17 cellular contexts compared by ENCODE assay signal in the genomic region with DNA sequence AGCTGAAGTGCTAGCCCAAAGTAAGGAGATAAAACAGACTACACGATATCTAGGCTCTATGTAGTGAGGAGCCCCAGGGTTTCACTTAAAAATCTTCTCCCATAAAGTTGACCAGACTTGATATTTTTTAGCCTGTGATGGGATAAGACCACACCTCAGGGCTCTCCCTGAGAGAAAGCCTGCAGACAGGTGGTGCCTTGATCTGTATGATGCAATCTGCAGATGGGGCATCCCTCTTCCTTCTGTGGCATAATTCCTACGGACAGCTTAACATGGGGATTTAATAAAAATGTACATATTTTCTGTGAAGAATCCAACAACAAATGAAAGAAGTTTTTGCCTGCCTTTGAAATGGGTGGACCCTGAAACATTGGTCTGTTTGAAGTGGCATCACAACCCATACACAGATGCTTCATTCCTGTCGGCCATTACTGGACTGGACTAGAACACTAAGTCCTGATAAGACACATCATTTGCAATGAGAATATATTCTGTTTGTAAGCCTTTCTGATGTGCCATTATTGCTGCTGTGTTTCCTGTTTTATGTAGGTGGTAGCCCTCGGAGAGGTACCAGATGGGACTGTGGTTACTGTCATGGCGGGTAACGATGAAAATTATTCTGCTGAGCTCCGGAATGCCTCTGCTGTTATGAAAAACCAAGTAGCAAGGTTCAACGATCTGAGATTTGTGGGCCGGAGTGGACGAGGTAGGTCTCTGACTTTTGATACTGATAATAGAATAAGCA. TPM values are rescaled to one million over a fixed set of nuclear protein-coding genes. Genes with fewer than 3 reads are reported as not detected.
DNase-seq lines count a peak whose midpoint lies in the region; ATAC-seq, FAIRE-seq and TF ChIP-seq lines count a peak whose summit lies in the region.
"Had no signal": no experiment of that assay in that cellular context is flagged by ENCODE, and none has a peak within 500 bp of the region (broad histone marks: within the 10 kb centered on the region; RNA-seq: fewer than 3 reads in every experiment).

No MANE protein-coding gene starts in this region.

- H3K4me2 ChIP-seq in GM12878 (ENCODE audit: control insufficient read depth, insufficient read depth) (no peak overlapping the region), smooth muscle cell (no peak overlapping the region)

- POLR2A ChIA-PET in GM12878 (lab: Charles Lee), result no interaction called here

- TF ChIP-seq EP300 in GM12878 (IDR thresholded peaks at IDR 0.05; ENCODE audit: borderline replicate concordance in 1 of 2, control insufficient read depth in 1 of 2, low read depth in 2 of 2, low read length in 2 of 2), result no peak

- H3K9me3 Mint-ChIP-seq in activated T-cell treated with anti-CD3 and anti-CD28 coated beads, Interleukin-2, amount 50 U/mL, for 4 hours, result no peaks in the 10 kb centered on the region

- no peak for DNase-seq in activated T-cell treated with anti-CD3 and anti-CD28 coated beads, Interleukin-2, amount 50 U/mL, for 4 hours
- DNase-seq in activated T-cell treated with anti-CD3 and anti-CD28 coated beads, Interleukin-2, amount 50 U/mL, for 48 hours, result no peak
- DNase-seq in RWPE2 (ENCODE audit: low spot score), result no peak
- no peak for DNase-seq in GM12878 (ENCODE audit: low read depth, low spot score)
- no peak for DNase-seq in smooth muscle cell (lab: John Stamatoyannopoulos, UW; ENCODE audit: unreplicated experiment)
- DNase-seq in KG1 (lab: John Stamatoyannopoulos, UW), result no peak
- no peak for DNase-seq in NCI-H1930 (lab: John Stamatoyannopoulos, UW)
- DNase-seq in NCI-H1436 treated with DMSO at 0.1 percent for 48 hours (lab: John Stamatoyannopoulos, UW), result no peak
- DNase-seq: body of pancreas, Caco-2, left ventricle myocardium superior, NCI-H1694 treated with DMSO at 0.1 percent for 48 hours, NCI-H446, ovary had no signal

- SMC1A ChIA-PET in GM12878 (lab: Charles Lee; ENCODE audit: uncharacterized antibody, unreplicated experiment), result interaction anchor here (1.3 kb wide), 1 partner anchor 283 kb away, joined by 4 read pairs; no protein-coding TSS in a partner anchor

- no peaks in the 10 kb centered on the region for H3K27me3 ChIP-seq in RWPE2 (ENCODE audit: insufficient read depth, poor library complexity, severe bottlenecking)
- H3K27me3 ChIP-seq in GM12878 (replicated peaks in 1 of 2; ENCODE audit: control insufficient read depth in 2 of 2, insufficient read depth in 2 of 2, low read length in 1 of 2), result peaks cover 0 to 5% of the 10 kb centered on the region in 2 experiments; a peak in 2 of 4 replicates
- H3K27me3 ChIP-seq in smooth muscle cell (ENCODE audit: low read depth), result no peaks in the 10 kb centered on the region
- H3K27me3 ChIP-seq: body of pancreas, ovary, vagina had no signal

- TF ChIP-seq CTCF in RWPE2 (IDR thresholded peaks at IDR 0.05; ENCODE audit: poor library complexity, severe bottlenecking), result no peak
- TF ChIP-seq CTCF in GM12878 (IDR thresholded peaks at IDR 0.05 in 2 of 3, conservative IDR thresholded peaks at IDR 0.05 in 1 of 3; ENCODE audit: control insufficient read depth in 2 of 3, extremely low read depth in 1 of 3, insufficient read depth in 1 of 3, low read depth in 3 of 3, low read length in 3 of 3), result no peak
- TF ChIP-seq CTCF in smooth muscle cell (IDR thresholded peaks at IDR 0.05; ENCODE audit: borderline replicate concordance, insufficient read depth, poor library complexity, severe bottlenecking), result no peak

- H3K27ac ChIP-seq in RWPE2 (ENCODE audit: poor library complexity, severe bottlenecking), result peak overlapping the region; percentile 88
- no peak overlapping the region for H3K27ac ChIP-seq in GM12878 (ENCODE audit: control insufficient read depth, insufficient read depth)
- peak overlapping the region; percentile 2 for H3K27ac ChIP-seq in smooth muscle cell (ENCODE audit: low read depth)
- H3K27ac ChIP-seq: body of pancreas, coronary artery, ovary, vagina had no signal

- TF ChIP-seq RAD21 in GM12878 (IDR thresholded peaks at IDR 0.05; ENCODE audit: insufficient read depth, low read depth, low read length), result no peak

- H3K4me3 Mint-ChIP-seq in activated T-cell treated with anti-CD3 and anti-CD28 coated beads, Interleukin-2, amount 50 U/mL, for 4 hours, result peak overlapping the region; percentile 63

- intact Hi-C loops in GM12878 (cut with micrococcal nuclease; ENCODE audit: unreplicated experiment), result no loop called here

- H3K4me3 ChIP-seq in RWPE2 (ENCODE audit: severe bottlenecking) (no peak overlapping the region), GM12878 (no peak overlapping the region), smooth muscle cell (no peak overlapping the region)
- H3K4me3 ChIP-seq: body of pancreas, coronary artery, ovary, vagina had no signal

- peaks cover 25% of the 10 kb centered on the region for H3K36me3 ChIP-seq in RWPE2 (ENCODE audit: low read depth)
- H3K36me3 ChIP-seq in GM12878 (ENCODE audit: control insufficient read depth in 2 of 2, insufficient read depth in 2 of 2, low read length in 1 of 2), result no peaks in the 10 kb centered on the region
- no peaks in the 10 kb centered on the region for H3K36me3 ChIP-seq in smooth muscle cell (ENCODE audit: low read depth)
- H3K36me3 ChIP-seq: ovary, vagina had no signal

- H2AFZ ChIP-seq in GM12878 (ENCODE audit: control insufficient read depth, low read depth, low read length) (no peak overlapping the region), smooth muscle cell (ENCODE audit: low read depth) (no peak overlapping the region)

- no peaks in the 10 kb centered on the region for H3K9me3 ChIP-seq in RWPE2 (ENCODE audit: severe bottlenecking)
- H3K9me3 ChIP-seq in GM12878 (replicated peaks; ENCODE audit: control insufficient read depth, insufficient read depth, low read length), result no peaks in the 10 kb centered on the region
- H3K9me3 ChIP-seq in smooth muscle cell (replicated peaks; ENCODE audit: low read depth), result no peaks in the 10 kb centered on the region
- H3K9me3 ChIP-seq: body of pancreas, Caco-2, ovary, vagina had no signal

- H3K4me1 ChIP-seq in RWPE2 (ENCODE audit: insufficient read depth, poor library complexity, severe bottlenecking) (peaks cover 33% of the 10 kb centered on the region), GM12878 (ENCODE audit: control insufficient read depth, insufficient read depth, low read length) (no peaks in the 10 kb centered on the region), smooth muscle cell (ENCODE audit: low read depth) (peaks cover 12% of the 10 kb centered on the region)
- H3K4me1 ChIP-seq: body of pancreas, Caco-2 had no signal

- ATAC-seq in activated T-cell treated with anti-CD3 and anti-CD28 coated beads, Interleukin-2, amount 50 U/mL, for 4 hours, result no peak
- ATAC-seq in RWPE2 (ENCODE audit: low read depth) (no peak), GM12878 (no peak)
- ATAC-seq: body of pancreas, left ventricle myocardium superior had no signal

- no TSS peak for BruUV-seq in GM12878 (replicated peaks; lab: Mats Ljungman, UMichigan)

- RAD21 ChIA-PET in GM12878 (lab: Charles Lee; ENCODE audit: unreplicated experiment), result no interaction called here

- H3K79me2 ChIP-seq in GM12878 (ENCODE audit: control insufficient read depth, insufficient read depth, low read length) (no peaks in the 10 kb centered on the region), smooth muscle cell (ENCODE audit: low read depth) (peaks cover 58% of the 10 kb centered on the region)

- H3K27me3 Mint-ChIP-seq in activated T-cell treated with anti-CD3 and anti-CD28 coated beads, Interleukin-2, amount 50 U/mL, for 4 hours (ENCODE audit: low read depth), result no peaks in the 10 kb centered on the region

- FAIRE-seq in GM12878 (lab: Jason Lieb, UNC), result no peak
- FAIRE-seq: TTC549 had no signal

- no peaks in the 10 kb centered on the region for H4K20me1 ChIP-seq in GM12878 (ENCODE audit: control insufficient read depth, insufficient read depth)
- no peaks in the 10 kb centered on the region for H4K20me1 ChIP-seq in smooth muscle cell (ENCODE audit: low read depth)

- no peak for TF ChIP-seq POLR2A in GM12878 (IDR thresholded peaks at IDR 0.05; ENCODE audit: low read depth, low read length)

- 29% methylated on average over 10 of the region's 10 CpGs for WGBS in GM12878 (ENCODE audit: insufficient coverage, insufficient replicate concordance, low lambda C conversion rate, missing lambda C conversion rate)
- 85% methylated on average over 10 of the region's 10 CpGs for WGBS in smooth muscle cell (ENCODE audit: low lambda C conversion rate)

- H3K9ac ChIP-seq in GM12878 (ENCODE audit: control insufficient read depth, insufficient read depth, low read length) (no peak overlapping the region), smooth muscle cell (ENCODE audit: low read depth) (no peak overlapping the region)

- H3K36me3 Mint-ChIP-seq in activated T-cell treated with anti-CD3 and anti-CD28 coated beads, Interleukin-2, amount 50 U/mL, for 4 hours (ENCODE audit: insufficient read depth), result peaks cover 16% of the 10 kb centered on the region

- CTCF ChIA-PET in GM12878 (lab: Yijun Ruan, JAX), result no interaction called here

- peaks cover 68% of the 10 kb centered on the region for H3K4me1 Mint-ChIP-seq in activated T-cell treated with anti-CD3 and anti-CD28 coated beads, Interleukin-2, amount 50 U/mL, for 4 hours (ENCODE audit: low read depth)

- in situ Hi-C loops in GM12878 (cut with MboI), result no loop called here

- peaks cover 12% of the 10 kb centered on the region for H3F3A ChIP-seq in smooth muscle cell (ENCODE audit: low read depth)

TF ChIP-seq in GM12878, 131 proteins besides CTCF, POLR2A, EP300 and RAD21 (continues in another document):
- TF ChIP-seq ZNF24 (IDR thresholded peaks at IDR 0.05), result no peak

RNA-seq across cellular contexts. Expression of a gene that starts 53.8 kb away (rescaled TPM):
- total RNA-seq in activated T-cell treated with anti-CD3 and anti-CD28 coated beads, Interleukin-2, amount 50 U/mL, for 4 hours, result 10 to 100 TPM; 14.1 to 15.7 (median 15.7) TPM
- total RNA-seq in GM12878 (2013; cell fraction: nucleolus; rRNA removed), result 8.7 and 9.3 TPM in 2 replicates
- total RNA-seq in GM12878 (2014; rRNA removed) (0.51 and 0.87 TPM in 2 replicates), GM12878 (2014; rRNA removed; fragmentation: Illumina TruSeq; extraction: Trizol) (1.0 and 2.6 TPM in 2 replicates), GM12878 (2021) (2.1 TPM in 2 replicates), smooth muscle cell (16.8 and 22.9 TPM in 2 replicates)
- 2.1 TPM for polyA plus RNA-seq in GM12878 (2011; ENCODE audit: low read depth)
- polyA plus RNA-seq in GM12878 (2011; rRNA removed) (2.9 and 3.7 TPM in 2 replicates), GM12878 (2014; fragmentation: Illumina TruSeq; extraction: Trizol) (1.6 and 3.6 TPM in 2 replicates), GM12878 (2014; fragmentation: Nextera tagmentation; extraction: Ambion mirVana) (1 to 10 TPM; 2.8 TPM), GM12878 (2014; rRNA removed) (0.61 and 0.74 TPM in 2 replicates), GM12878 (2016; fragmentation: Nextera tagmentation; extraction: Ambion mirVana) (1 to 10 TPM; 1.8 to 2.9 TPM), smooth muscle cell (15.3 and 19.4 TPM in 2 replicates)
- 2.1 TPM in 2 replicates for polyA plus RNA-seq in GM12878 (2011; cell fraction: cytosol; rRNA removed)
- 1.8 and 2.4 TPM in 2 replicates for polyA plus RNA-seq in GM12878 (2011; cell fraction: nucleus; rRNA removed)
- 0.96 and 1.5 TPM in 2 replicates for polyA plus RNA-seq in GM12878 (2012)
- polyA minus RNA-seq in GM12878 (2011; rRNA and poly(A)+ RNA removed), result 3.2 and 6.6 TPM in 2 replicates
- not detected in 2 replicates for polyA minus RNA-seq in GM12878 (2011; cell fraction: cytosol; rRNA and poly(A)+ RNA removed)
- 4.0 and 6.1 TPM in 2 replicates for polyA minus RNA-seq in GM12878 (2011; cell fraction: nucleus; rRNA and poly(A)+ RNA removed)
